ENCODE assay signal across 22 cellular contexts in genomic region chr22:45805413-45805812, GRCh38.
A peak's percentile ranks its signal among the peaks of the same experiment; 100 is the strongest.
DNase-seq lines count a peak whose midpoint lies in the region; TF ChIP-seq lines count a peak whose summit lies in the region.
"Had no signal": no experiment of that assay in that cellular context is flagged by ENCODE, and none has a peak within 500 bp of the region (broad histone marks: within the 10 kb centered on the region; RNA-seq: fewer than 3 reads in every experiment).

No MANE protein-coding gene starts in this region.

- TF ChIP-seq CTCF in PC-9 (conservative IDR thresholded peaks at IDR 0.05) (no peak), epithelial cell of esophagus (IDR thresholded peaks at IDR 0.05; ENCODE audit: insufficient read depth, low read depth, low read length, missing control alignments) (no peak), nephron progenitor cell (IDR thresholded peaks at IDR 0.05) (no peak)

- CTCF ChIA-PET in PC-9 (lab: Charles Lee), result no interaction called here

- POLR2A ChIA-PET in PC-9 (lab: Charles Lee; ENCODE audit: unreplicated experiment), result no interaction called here

- H3K27me3 ChIP-seq in PC-9 (ENCODE audit: insufficient read depth, low read depth), result no peaks in the 10 kb centered on the region
- H3K27me3 ChIP-seq: tibial nerve had no signal

- peaks cover 41% of the 10 kb centered on the region for H3K36me3 ChIP-seq in PC-9 (ENCODE audit: low read depth)

- DNase-seq in EL, result peak; percentile 34
- DNase-seq in PC-9, result no peak
- DNase-seq in epithelial cell of esophagus (ENCODE audit: low read depth), result peak; percentile 47
- no peak for DNase-seq in nephron progenitor cell
- no peak for DNase-seq in stimulated activated CD4-positive, alpha-beta T cell treated with anti-CD3 and anti-CD28 coated beads, Interleukin-2, amount 100 ng/mL, for 48 hours
- no peak for DNase-seq in NCI-H2171 treated with DMSO at 0.1 percent for 48 hours (lab: John Stamatoyannopoulos, UW)
- no peak for DNase-seq in SW480 (ENCODE audit: low spot score)
- DNase-seq in UCSD-AML1 (lab: John Stamatoyannopoulos, UW; ENCODE audit: unreplicated experiment), result no peak
- DNase-seq: activated CD4-positive, CD25-positive, alpha-beta regulatory T cell treated with anti-CD3 and anti-CD28 coated beads, Interleukin-2, amount 50 U/mL, for 72 hours; activated CD8-positive, alpha-beta memory T cell treated with anti-CD3 and anti-CD28 coated beads, Interleukin-2, amount 10 ng/mL, durations not matched to agents 7 days and 5 days; activated effector memory CD4-positive, alpha-beta T cell treated with anti-CD3 and anti-CD28 coated beads, Interleukin-2, amount 50 U/mL, for 16 hours; DMS 273 treated with DMSO at 0.1 percent for 48 hours; head of caudate nucleus; natural killer cell; NCI-H1417 treated with DMSO at 0.1 percent for 48 hours; NK-92 treated with Interleukin-12 subunit alpha and Interleukin-12 subunit beta, amount 100 ng/mL, for 24 hours; stimulated activated naive CD4-positive, alpha-beta T cell treated with Interleukin-2 at 50 U/mL for 16 hours had no signal

- H3K4me1 Mint-ChIP-seq in nephron progenitor cell, result peaks cover 7% of the 10 kb centered on the region

- H3K4me1 ChIP-seq in PC-9 (replicated peaks; ENCODE audit: insufficient read depth), result peaks cover 30% of the 10 kb centered on the region

- peaks cover 4% of the 10 kb centered on the region for H4K20me1 ChIP-seq in PC-9 (ENCODE audit: insufficient read depth)

- no peak overlapping the region for H3K4me3 Mint-ChIP-seq in nephron progenitor cell
- H3K4me3 Mint-ChIP-seq: activated CD8-positive, alpha-beta memory T cell treated with anti-CD3 and anti-CD28 coated beads, Interleukin-2, amount 10 ng/mL, durations not matched to agents 7 days and 5 days; GM23338; natural killer cell had no signal

- peak overlapping the region; percentile 16 for H3K27ac Mint-ChIP-seq in nephron progenitor cell
- H3K27ac Mint-ChIP-seq: activated CD8-positive, alpha-beta memory T cell treated with anti-CD3 and anti-CD28 coated beads, Interleukin-2, amount 10 ng/mL, durations not matched to agents 7 days and 5 days; GM23338; natural killer cell; progenitor cell of endocrine pancreas had no signal

- no peaks in the 10 kb centered on the region; the same call in 1 of the 2 replicates for H3K9me3 ChIP-seq in PC-9 (ENCODE audit: insufficient read depth, low read depth)
- H3K9me3 ChIP-seq: tibial nerve had no signal

- no peaks in the 10 kb centered on the region for H3K9me3 Mint-ChIP-seq in nephron progenitor cell
- H3K9me3 Mint-ChIP-seq: GM23338, natural killer cell had no signal

- H3K4me3 ChIP-seq in PC-9 (no peak overlapping the region), epithelial cell of esophagus (ENCODE audit: low read length) (no peak overlapping the region)
- H3K4me3 ChIP-seq: coronary artery, GM23338, lung, tibial nerve had no signal

- H3K27ac ChIP-seq in PC-9, result peak overlapping the region; percentile 55
- H3K27ac ChIP-seq: coronary artery, tibial nerve had no signal

- peak overlapping the region; percentile 32 for H3K4me2 ChIP-seq in PC-9
- H3K4me2 ChIP-seq: GM23338 had no signal

- no peak overlapping the region for H2AFZ ChIP-seq in PC-9
- H2AFZ ChIP-seq: GM23338 had no signal

- H3K79me2 ChIP-seq in PC-9 (ENCODE audit: low read depth), result peaks cover 22% of the 10 kb centered on the region

- H3K9me2 ChIP-seq in PC-9 (ENCODE audit: insufficient read depth), result no peaks in the 10 kb centered on the region

- peaks cover 38% of the 10 kb centered on the region for H3F3A ChIP-seq in PC-9 (ENCODE audit: insufficient read depth, low read depth)

- no TSS peak for BruUV-seq in PC-9 (replicated peaks; lab: Mats Ljungman, UMichigan)

- H3K27me3 Mint-ChIP-seq in nephron progenitor cell (ENCODE audit: low read depth, poor library complexity), result no peaks in the 10 kb centered on the region
- H3K27me3 Mint-ChIP-seq: activated CD8-positive, alpha-beta memory T cell treated with anti-CD3 and anti-CD28 coated beads, Interleukin-2, amount 10 ng/mL, durations not matched to agents 7 days and 5 days; progenitor cell of endocrine pancreas had no signal

- H3K36me3 Mint-ChIP-seq in nephron progenitor cell (ENCODE audit: low read depth), result peaks cover 54% of the 10 kb centered on the region
- H3K36me3 Mint-ChIP-seq: natural killer cell had no signal

- intact Hi-C loops in PC-9 (cut with micrococcal nuclease; ENCODE audit: unreplicated experiment), result loop anchor here (1.0 to 2.0 kb wide), 4 partner anchors 21 to 164 kb away; no protein-coding TSS in a partner anchor

Comparison
In these comparisons a context has a peak if more than half of its experiments do, and no peak if none do; other contexts are left out.
1. DNase-seq: peak in EL (single experiment) and epithelial cell of esophagus (single experiment); none in PC-9 (0 of 2), nephron progenitor cell (single experiment), stimulated activated CD4-positive, alpha-beta T cell treated with anti-CD3 and anti-CD28 coated beads, Interleukin-2, amount 100 ng/mL, for 48 hours (0 of 2), NCI-H2171 treated with DMSO at 0.1 percent for 48 hours (single experiment), SW480 (single experiment) and UCSD-AML1 (single experiment).